Comparison of ENCODE assay signal across 8 cellular contexts in genomic region chr11:18203723-18204122, GRCh38. TPM values are rescaled to one million over a fixed set of nuclear protein-coding genes. Genes with fewer than 3 reads are reported as not detected.
DNase-seq lines count a peak whose midpoint lies in the region; ATAC-seq and TF ChIP-seq lines count a peak whose summit lies in the region.

No MANE protein-coding gene starts in this region.

- H3K79me2 ChIP-seq in KMS-11 (ENCODE audit: insufficient read depth, low read depth) = no peaks in the 10 kb centered on the region

- no peak overlapping the region for H2AFZ ChIP-seq in KMS-11 (ENCODE audit: low read depth)
- H2AFZ ChIP-seq in mesenchymal stem cell (ENCODE audit: low read depth, low read length) = no peak overlapping the region

- H3K36me3 ChIP-seq in KMS-11 (ENCODE audit: insufficient read depth) = no peaks in the 10 kb centered on the region
- no peaks in the 10 kb centered on the region for H3K36me3 ChIP-seq in mesenchymal stem cell (ENCODE audit: control insufficient read depth in 1 of 2, insufficient read depth in 2 of 2, low read depth in 1 of 2, low read length in 2 of 2)

- no peak overlapping the region for H2AK5ac ChIP-seq in mesenchymal stem cell (ENCODE audit: low read length, severe bottlenecking)

- no peak overlapping the region for H3K27ac ChIP-seq in KMS-11
- no peak overlapping the region for H3K27ac ChIP-seq in mesenchymal stem cell (ENCODE audit: low read length, poor library complexity, severe bottlenecking)

- no peak overlapping the region for H3K9ac ChIP-seq in KMS-11
- no peak overlapping the region for H3K9ac ChIP-seq in mesenchymal stem cell (ENCODE audit: low read length)

- H2BK5ac ChIP-seq in mesenchymal stem cell (ENCODE audit: low read depth, low read length, poor library complexity, severe bottlenecking) = no peak overlapping the region

- no peaks in the 10 kb centered on the region for H3K9me3 ChIP-seq in mesenchymal stem cell (ENCODE audit: control insufficient read depth, low read length)

- H3K4me1 ChIP-seq in KMS-11 (ENCODE audit: low read depth, poor library complexity, severe bottlenecking) = no peaks in the 10 kb centered on the region
- H3K4me1 ChIP-seq in mesenchymal stem cell (ENCODE audit: control insufficient read depth, insufficient read depth, low read depth, low read length) = no peaks in the 10 kb centered on the region

- TF ChIP-seq CTCF in GM12874 (IDR thresholded peaks at IDR 0.05; ENCODE audit: insufficient read depth, low read depth, low read length) = peak; percentile 69
- TF ChIP-seq CTCF in KMS-11 (conservative IDR thresholded peaks at IDR 0.05; ENCODE audit: low read depth, low read length) = 0 out of 2 replicates have a peak, but pooled peaks have one; percentile 11

- H3K14ac ChIP-seq in mesenchymal stem cell (ENCODE audit: low read length in 2 of 2) = no peak overlapping the region

- H3K23ac ChIP-seq in mesenchymal stem cell (ENCODE audit: low read length in 2 of 2) = no peak overlapping the region

- no peak overlapping the region for H3K4me3 ChIP-seq in KMS-11 (IDR thresholded peaks at IDR 0.05; ENCODE audit: insufficient read depth, low read depth, low read length)
- H3K4me3 ChIP-seq in mesenchymal stem cell (ENCODE audit: insufficient read depth in 1 of 2, low read depth in 1 of 2, low read length in 2 of 2) = no peak overlapping the region

- H2BK15ac ChIP-seq in mesenchymal stem cell (ENCODE audit: low read depth, poor library complexity, severe bottlenecking) = no peak overlapping the region

- H3K27me3 ChIP-seq in KMS-11 (ENCODE audit: insufficient read depth, low read depth) (no peaks in the 10 kb centered on the region), mesenchymal stem cell (ENCODE audit: control insufficient read depth in 1 of 2, insufficient read depth in 1 of 2, low read length in 2 of 2) (peaks cover 12 to 28% of the 10 kb centered on the region in 2 experiments)

- H3K4ac ChIP-seq in mesenchymal stem cell (ENCODE audit: low read depth in 1 of 2, low read length in 2 of 2) = no peak overlapping the region

- no peak overlapping the region for H2BK12ac ChIP-seq in mesenchymal stem cell (ENCODE audit: low read length in 2 of 2)

- H3K4me2 ChIP-seq in KMS-11 = no peak overlapping the region
- no peak overlapping the region for H3K4me2 ChIP-seq in mesenchymal stem cell (ENCODE audit: low read length, poor library complexity, severe bottlenecking)

- no peaks in the 10 kb centered on the region for H3K79me1 ChIP-seq in mesenchymal stem cell (replicated peaks; ENCODE audit: low read length, poor library complexity, severe bottlenecking)

- no peaks in the 10 kb centered on the region for H4K20me1 ChIP-seq in KMS-11 (ENCODE audit: insufficient read depth)

- DNase-seq in amniotic epithelial cell (ENCODE audit: low read depth) (peak; percentile 17), mesenchymal stem cell (peak; percentile 16), NCI-H510A (lab: John Stamatoyannopoulos, UW) (no peak), SKM-1 treated with dmso at 0.1 percent for 144 hours (lab: John Stamatoyannopoulos, UW; ENCODE audit: unreplicated experiment) (no peak)

- no peak overlapping the region for H4K8ac ChIP-seq in mesenchymal stem cell (ENCODE audit: low read length)

- no peak for ATAC-seq in HG02840 (IDR thresholded peaks at IDR 0.05; ENCODE audit: low FRiP score, unreplicated experiment)
- ATAC-seq in GM19452 (IDR thresholded peaks at IDR 0.05; ENCODE audit: unreplicated experiment) = no peak

- no peak overlapping the region for H3K18ac ChIP-seq in mesenchymal stem cell (ENCODE audit: low read depth in 1 of 2, low read length in 2 of 2)

- WGBS in mesenchymal stem cell = 8% methylated on average over 6 of the region's 6 CpGs

- H4K91ac ChIP-seq in mesenchymal stem cell (ENCODE audit: low read length) = no peak overlapping the region

- no peak overlapping the region for H2BK120ac ChIP-seq in mesenchymal stem cell (ENCODE audit: low read depth, low read length)

RNA-seq across cellular contexts. Expression of gene MRGPRX4, which starts 31.1 kb away (rescaled TPM):
- not detected for polyA plus RNA-seq in mesenchymal stem cell (2013, experiment 1 of 2)
- not detected for polyA plus RNA-seq in mesenchymal stem cell (2013, experiment 2 of 2)

RNA-seq across cellular contexts. Expression of gene SAA4, which starts 32.9 kb away (rescaled TPM):
- polyA plus RNA-seq in mesenchymal stem cell (2013, experiment 1 of 2) = not detected
- not detected for polyA plus RNA-seq in mesenchymal stem cell (2013, experiment 2 of 2)

RNA-seq across cellular contexts. Expression of gene SAA2, which starts 44.7 kb away (rescaled TPM):
- 0.29 TPM for polyA plus RNA-seq in mesenchymal stem cell (2013, experiment 1 of 2)
- 0.12 TPM for polyA plus RNA-seq in mesenchymal stem cell (2013, experiment 2 of 2)

Comparison
In these comparisons a context has a peak if more than half of its experiments do, and no peak if none do; other contexts are left out.
1. DNase-seq: peak in amniotic epithelial cell (single experiment) and mesenchymal stem cell (single experiment); none in NCI-H510A (single experiment) and SKM-1 treated with dmso at 0.1 percent for 144 hours (single experiment).